ENCODE assay signal across 1 cellular context in genomic region chr16:50152807-50153647, GRCh38.
TF ChIP-seq lines count a peak whose summit lies in the region.

Gene TENT4B (plus strand): TSS chr16:50153306. CDS start chr16:50153622, 316 bp downstream.

TF ChIP-seq in HepG2, 621 proteins besides CTCF, POLR2A, EP300 and RAD21 (continued from another document and continues in another):
- peak; percentile 97; the same call in 1 of the 2 replicates for TF ChIP-seq MTERF4 (CRISPR knock-in tag; IDR thresholded peaks at IDR 0.05)
- TF ChIP-seq ZSCAN9 (CRISPR knock-in tag; IDR thresholded peaks at IDR 0.05; ENCODE audit: borderline replicate concordance) = peak; percentile 65; the same call in 1 of the 2 replicates
- TF ChIP-seq CREBL2 (CRISPR knock-in tag; IDR thresholded peaks at IDR 0.05; ENCODE audit: borderline replicate concordance) = peak; percentile 86; the same call in 1 of the 2 replicates
- peak; percentile 67; the same call in 1 of the 2 replicates for TF ChIP-seq GLI4 (CRISPR knock-in tag; IDR thresholded peaks at IDR 0.05; ENCODE audit: borderline replicate concordance)
- TF ChIP-seq SMAD3 (CRISPR knock-in tag; IDR thresholded peaks at IDR 0.05) = 0 out of 2 replicates have a peak, but pooled peaks have one; percentile 30
- TF ChIP-seq ZNF367 (CRISPR knock-in tag; IDR thresholded peaks at IDR 0.05; ENCODE audit: borderline replicate concordance) = peak; percentile 47; the same call in 1 of the 2 replicates
- 0 out of 2 replicates have a peak, but pooled peaks have one; percentile 26 for TF ChIP-seq TOPORS (CRISPR knock-in tag; IDR thresholded peaks at IDR 0.05)
- peak; percentile 90 for TF ChIP-seq KMT2B (CRISPR knock-in tag; IDR thresholded peaks at IDR 0.05)
- TF ChIP-seq ZBTB38 (CRISPR knock-in tag; IDR thresholded peaks at IDR 0.05) = peak; percentile 88
- TF ChIP-seq ASH2L (IDR thresholded peaks at IDR 0.05; ENCODE audit: insufficient read length, low read depth, low read length) = peak; percentile 89
- peak; percentile 94 for TF ChIP-seq DMAP1 (CRISPR knock-in tag; IDR thresholded peaks at IDR 0.05)
- TF ChIP-seq CC2D1A (CRISPR knock-in tag; IDR thresholded peaks at IDR 0.05) = 0 out of 2 replicates have a peak, but pooled peaks have one; percentile 79
- TF ChIP-seq MAFK (conservative IDR thresholded peaks at IDR 0.05 in 1 of 2, IDR thresholded peaks at IDR 0.05 in 1 of 2; ENCODE audit: low read length in 2 of 2) = no peak
- TF ChIP-seq HNF4G (IDR thresholded peaks at IDR 0.05; ENCODE audit: borderline replicate concordance, low read depth, low read length) = peak; percentile 6; the same call in 1 of the 2 replicates
- TF ChIP-seq HNF4G (CRISPR knock-in tag; IDR thresholded peaks at IDR 0.05; ENCODE audit: borderline replicate concordance, low read depth) = peak; percentile 57; the same call in 1 of the 2 replicates
- TF ChIP-seq CREB3 (CRISPR knock-in tag; IDR thresholded peaks at IDR 0.05) = no peak
- peak; percentile 77; the same call in 1 of the 2 replicates for TF ChIP-seq ZNF784 (CRISPR knock-in tag; IDR thresholded peaks at IDR 0.05; ENCODE audit: borderline replicate concordance)
- peak; percentile 86; the same call in 1 of the 2 replicates for TF ChIP-seq ZNF354B (CRISPR knock-in tag; IDR thresholded peaks at IDR 0.05)
- no peak for TF ChIP-seq TAF15 (IDR thresholded peaks at IDR 0.05; ENCODE audit: low read depth, low read length, poor library complexity, severe bottlenecking)
- TF ChIP-seq NRL (CRISPR knock-in tag; IDR thresholded peaks at IDR 0.05; ENCODE audit: borderline replicate concordance) = peak; percentile 74
- TF ChIP-seq CBX2 (IDR thresholded peaks at IDR 0.05; ENCODE audit: low read depth, low read length) = no peak
- TF ChIP-seq CBX2 (CRISPR knock-in tag; IDR thresholded peaks at IDR 0.05; ENCODE audit: low read depth) = peak; percentile 84; the same call in 1 of the 2 replicates
- TF ChIP-seq ZBTB44 (CRISPR knock-in tag; IDR thresholded peaks at IDR 0.05) = peak; percentile 43; the same call in 1 of the 2 replicates
- TF ChIP-seq ZNF740 (CRISPR knock-in tag; IDR thresholded peaks at IDR 0.05) = peak; percentile 90
- no peak; the same call in 1 of the 2 replicates for TF ChIP-seq ZNF232 (CRISPR knock-in tag; IDR thresholded peaks at IDR 0.05; ENCODE audit: borderline replicate concordance)
- no peak; the same call in 1 of the 2 replicates for TF ChIP-seq ZBTB14 (CRISPR knock-in tag; IDR thresholded peaks at IDR 0.05)
- no peak for TF ChIP-seq ZZZ3 (CRISPR knock-in tag; IDR thresholded peaks at IDR 0.05; ENCODE audit: borderline replicate concordance)
- no peak for TF ChIP-seq RNF219 (CRISPR knock-in tag; IDR thresholded peaks at IDR 0.05)
- peak; percentile 88; the same call in 1 of the 2 replicates for TF ChIP-seq ZNF580 (CRISPR knock-in tag; IDR thresholded peaks at IDR 0.05; ENCODE audit: borderline replicate concordance, low read depth)
- TF ChIP-seq NCOA5 (CRISPR knock-in tag; IDR thresholded peaks at IDR 0.05) = no peak
- no peak for TF ChIP-seq DBP (CRISPR knock-in tag; IDR thresholded peaks at IDR 0.05; ENCODE audit: not compliant biosample characterization)
- peak; percentile 95 for TF ChIP-seq MYC (CRISPR knock-in tag; IDR thresholded peaks at IDR 0.05; ENCODE audit: borderline replicate concordance)
- TF ChIP-seq MAZ (IDR thresholded peaks at IDR 0.05; ENCODE audit: borderline replicate concordance, low read depth, low read length) = peak; percentile 57
- peak; percentile 99 for TF ChIP-seq MAZ (CRISPR knock-in tag; IDR thresholded peaks at IDR 0.05; ENCODE audit: low read depth)
- TF ChIP-seq ATF7 (IDR thresholded peaks at IDR 0.05) = no peak
- TF ChIP-seq ATF7 (CRISPR knock-in tag; IDR thresholded peaks at IDR 0.05) = 0 out of 2 replicates have a peak, but pooled peaks have one; percentile 37
- TF ChIP-seq FOXM1 (CRISPR knock-in tag; IDR thresholded peaks at IDR 0.05) = no peak
- no peak for TF ChIP-seq HNRNPUL1 (IDR thresholded peaks at IDR 0.05; ENCODE audit: low read depth, low read length)
- TF ChIP-seq NFYB (CRISPR knock-in tag; IDR thresholded peaks at IDR 0.05) = peak; percentile 17; the same call in 1 of the 2 replicates
- TF ChIP-seq HOXA3 (CRISPR knock-in tag; IDR thresholded peaks at IDR 0.05) = peak; percentile 85
- peak; percentile 80; the same call in 1 of the 2 replicates for TF ChIP-seq GZF1 (CRISPR knock-in tag; IDR thresholded peaks at IDR 0.05)
- TF ChIP-seq ZNF777 (CRISPR knock-in tag; IDR thresholded peaks at IDR 0.05) = peak; percentile 55; the same call in 1 of the 2 replicates
- TF ChIP-seq MEF2D (CRISPR knock-in tag; IDR thresholded peaks at IDR 0.05) = no peak; the same call in 1 of the 2 replicates
- 0 out of 2 replicates have a peak, but pooled peaks have one; percentile 71 for TF ChIP-seq NR1H2 (CRISPR knock-in tag; IDR thresholded peaks at IDR 0.05; ENCODE audit: borderline replicate concordance, low read depth)
- peak; percentile 75 for TF ChIP-seq UBTF (CRISPR knock-in tag; IDR thresholded peaks at IDR 0.05)
- TF ChIP-seq FOXO1 (CRISPR knock-in tag; IDR thresholded peaks at IDR 0.05) = peak; percentile 74
- no peak for TF ChIP-seq SRSF9 (IDR thresholded peaks at IDR 0.05; ENCODE audit: borderline replicate concordance, insufficient read depth, low read depth, low read length, poor library complexity, severe bottlenecking)
- TF ChIP-seq ZNF556 (CRISPR knock-in tag; IDR thresholded peaks at IDR 0.05; ENCODE audit: borderline replicate concordance) = peak; percentile 70; the same call in 1 of the 2 replicates
- peak; percentile 44; the same call in 1 of the 2 replicates for TF ChIP-seq ZNF121 (CRISPR knock-in tag; IDR thresholded peaks at IDR 0.05)
- TF ChIP-seq MIER3 (CRISPR knock-in tag; IDR thresholded peaks at IDR 0.05; ENCODE audit: borderline replicate concordance) = peak; percentile 29; the same call in 1 of the 2 replicates
- peak; percentile 89 for TF ChIP-seq MYPOP (CRISPR knock-in tag; IDR thresholded peaks at IDR 0.05)
- TF ChIP-seq ZNF891 (CRISPR knock-in tag; IDR thresholded peaks at IDR 0.05) = peak; percentile 59; the same call in 1 of the 2 replicates
- TF ChIP-seq ZBTB37 (CRISPR knock-in tag; IDR thresholded peaks at IDR 0.05) = no peak
